1 cellular context compared by ENCODE assay signal in the genomic region with DNA sequence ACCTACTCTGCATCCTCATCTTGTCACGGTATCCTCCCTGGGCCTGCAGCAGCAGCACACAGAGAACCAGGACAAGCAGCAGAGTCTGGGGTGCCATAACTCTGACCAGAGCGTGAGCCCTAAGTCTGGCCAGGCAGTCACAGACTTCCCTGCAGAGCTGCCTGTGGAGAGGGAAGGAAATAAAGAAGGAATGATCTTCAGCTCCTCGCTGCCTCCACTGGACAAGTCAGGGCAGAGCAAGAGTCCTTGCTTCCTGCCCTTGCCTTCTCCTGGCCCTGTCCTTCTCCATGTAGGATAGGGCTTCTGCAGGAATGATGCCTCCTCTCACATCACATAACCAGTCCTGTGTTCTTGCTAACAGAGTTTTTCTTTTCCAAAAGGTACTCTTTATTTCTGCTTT.
TF ChIP-seq lines count a peak whose summit lies in the region.

No MANE protein-coding gene starts in this region.

TF ChIP-seq in K562, 482 proteins besides CTCF, POLR2A, EP300 and RAD21:
- TF ChIP-seq, protein P1, sequence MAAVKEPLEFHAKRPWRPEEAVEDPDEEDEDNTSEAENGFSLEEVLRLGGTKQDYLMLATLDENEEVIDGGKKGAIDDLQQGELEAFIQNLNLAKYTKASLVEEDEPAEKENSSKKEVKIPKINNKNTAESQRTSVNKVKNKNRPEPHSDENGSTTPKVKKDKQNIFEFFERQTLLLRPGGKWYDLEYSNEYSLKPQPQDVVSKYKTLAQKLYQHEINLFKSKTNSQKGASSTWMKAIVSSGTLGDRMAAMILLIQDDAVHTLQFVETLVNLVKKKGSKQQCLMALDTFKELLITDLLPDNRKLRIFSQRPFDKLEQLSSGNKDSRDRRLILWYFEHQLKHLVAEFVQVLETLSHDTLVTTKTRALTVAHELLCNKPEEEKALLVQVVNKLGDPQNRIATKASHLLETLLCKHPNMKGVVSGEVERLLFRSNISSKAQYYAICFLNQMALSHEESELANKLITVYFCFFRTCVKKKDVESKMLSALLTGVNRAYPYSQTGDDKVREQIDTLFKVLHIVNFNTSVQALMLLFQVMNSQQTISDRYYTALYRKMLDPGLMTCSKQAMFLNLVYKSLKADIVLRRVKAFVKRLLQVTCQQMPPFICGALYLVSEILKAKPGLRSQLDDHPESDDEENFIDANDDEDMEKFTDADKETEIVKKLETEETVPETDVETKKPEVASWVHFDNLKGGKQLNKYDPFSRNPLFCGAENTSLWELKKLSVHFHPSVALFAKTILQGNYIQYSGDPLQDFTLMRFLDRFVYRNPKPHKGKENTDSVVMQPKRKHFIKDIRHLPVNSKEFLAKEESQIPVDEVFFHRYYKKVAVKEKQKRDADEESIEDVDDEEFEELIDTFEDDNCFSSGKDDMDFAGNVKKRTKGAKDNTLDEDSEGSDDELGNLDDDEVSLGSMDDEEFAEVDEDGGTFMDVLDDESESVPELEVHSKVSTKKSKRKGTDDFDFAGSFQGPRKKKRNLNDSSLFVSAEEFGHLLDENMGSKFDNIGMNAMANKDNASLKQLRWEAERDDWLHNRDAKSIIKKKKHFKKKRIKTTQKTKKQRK (IDR thresholded peaks at IDR 0.05; ENCODE audit: borderline replicate concordance, low read depth, low read length), result no peak
- TF ChIP-seq ZZZ3 (IDR thresholded peaks at IDR 0.05) (no peak), ZNF324 (CRISPR knock-in tag; IDR thresholded peaks at IDR 0.05) (no peak), TCF7L2 (IDR thresholded peaks at IDR 0.05; ENCODE audit: low read depth, low read length) (no peak), ZNF57 (CRISPR knock-in tag; IDR thresholded peaks at IDR 0.05) (no peak), C11orf30 (IDR thresholded peaks at IDR 0.05; ENCODE audit: low read depth) (no peak), DDX20 (tag; IDR thresholded peaks at IDR 0.05; ENCODE audit: low read depth) (no peak), ZNF143 (CRISPR knock-in tag; IDR thresholded peaks at IDR 0.05) (no peak), ARID2 (IDR thresholded peaks at IDR 0.05) (no peak), NELFE (IDR thresholded peaks at IDR 0.05; ENCODE audit: insufficient read depth, insufficient read length) (no peak)
- TF ChIP-seq, protein P2, sequence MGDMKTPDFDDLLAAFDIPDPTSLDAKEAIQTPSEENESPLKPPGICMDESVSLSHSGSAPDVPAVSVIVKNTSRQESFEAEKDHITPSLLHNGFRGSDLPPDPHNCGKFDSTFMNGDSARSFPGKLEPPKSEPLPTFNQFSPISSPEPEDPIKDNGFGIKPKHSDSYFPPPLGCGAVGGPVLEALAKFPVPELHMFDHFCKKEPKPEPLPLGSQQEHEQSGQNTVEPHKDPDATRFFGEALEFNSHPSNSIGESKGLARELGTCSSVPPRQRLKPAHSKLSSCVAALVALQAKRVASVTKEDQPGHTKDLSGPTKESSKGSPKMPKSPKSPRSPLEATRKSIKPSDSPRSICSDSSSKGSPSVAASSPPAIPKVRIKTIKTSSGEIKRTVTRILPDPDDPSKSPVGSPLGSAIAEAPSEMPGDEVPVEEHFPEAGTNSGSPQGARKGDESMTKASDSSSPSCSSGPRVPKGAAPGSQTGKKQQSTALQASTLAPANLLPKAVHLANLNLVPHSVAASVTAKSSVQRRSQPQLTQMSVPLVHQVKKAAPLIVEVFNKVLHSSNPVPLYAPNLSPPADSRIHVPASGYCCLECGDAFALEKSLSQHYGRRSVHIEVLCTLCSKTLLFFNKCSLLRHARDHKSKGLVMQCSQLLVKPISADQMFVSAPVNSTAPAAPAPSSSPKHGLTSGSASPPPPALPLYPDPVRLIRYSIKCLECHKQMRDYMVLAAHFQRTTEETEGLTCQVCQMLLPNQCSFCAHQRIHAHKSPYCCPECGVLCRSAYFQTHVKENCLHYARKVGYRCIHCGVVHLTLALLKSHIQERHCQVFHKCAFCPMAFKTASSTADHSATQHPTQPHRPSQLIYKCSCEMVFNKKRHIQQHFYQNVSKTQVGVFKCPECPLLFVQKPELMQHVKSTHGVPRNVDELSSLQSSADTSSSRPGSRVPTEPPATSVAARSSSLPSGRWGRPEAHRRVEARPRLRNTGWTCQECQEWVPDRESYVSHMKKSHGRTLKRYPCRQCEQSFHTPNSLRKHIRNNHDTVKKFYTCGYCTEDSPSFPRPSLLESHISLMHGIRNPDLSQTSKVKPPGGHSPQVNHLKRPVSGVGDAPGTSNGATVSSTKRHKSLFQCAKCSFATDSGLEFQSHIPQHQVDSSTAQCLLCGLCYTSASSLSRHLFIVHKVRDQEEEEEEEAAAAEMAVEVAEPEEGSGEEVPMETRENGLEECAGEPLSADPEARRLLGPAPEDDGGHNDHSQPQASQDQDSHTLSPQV (IDR thresholded peaks at IDR 0.05), result no peak
- TF ChIP-seq, protein P3, sequence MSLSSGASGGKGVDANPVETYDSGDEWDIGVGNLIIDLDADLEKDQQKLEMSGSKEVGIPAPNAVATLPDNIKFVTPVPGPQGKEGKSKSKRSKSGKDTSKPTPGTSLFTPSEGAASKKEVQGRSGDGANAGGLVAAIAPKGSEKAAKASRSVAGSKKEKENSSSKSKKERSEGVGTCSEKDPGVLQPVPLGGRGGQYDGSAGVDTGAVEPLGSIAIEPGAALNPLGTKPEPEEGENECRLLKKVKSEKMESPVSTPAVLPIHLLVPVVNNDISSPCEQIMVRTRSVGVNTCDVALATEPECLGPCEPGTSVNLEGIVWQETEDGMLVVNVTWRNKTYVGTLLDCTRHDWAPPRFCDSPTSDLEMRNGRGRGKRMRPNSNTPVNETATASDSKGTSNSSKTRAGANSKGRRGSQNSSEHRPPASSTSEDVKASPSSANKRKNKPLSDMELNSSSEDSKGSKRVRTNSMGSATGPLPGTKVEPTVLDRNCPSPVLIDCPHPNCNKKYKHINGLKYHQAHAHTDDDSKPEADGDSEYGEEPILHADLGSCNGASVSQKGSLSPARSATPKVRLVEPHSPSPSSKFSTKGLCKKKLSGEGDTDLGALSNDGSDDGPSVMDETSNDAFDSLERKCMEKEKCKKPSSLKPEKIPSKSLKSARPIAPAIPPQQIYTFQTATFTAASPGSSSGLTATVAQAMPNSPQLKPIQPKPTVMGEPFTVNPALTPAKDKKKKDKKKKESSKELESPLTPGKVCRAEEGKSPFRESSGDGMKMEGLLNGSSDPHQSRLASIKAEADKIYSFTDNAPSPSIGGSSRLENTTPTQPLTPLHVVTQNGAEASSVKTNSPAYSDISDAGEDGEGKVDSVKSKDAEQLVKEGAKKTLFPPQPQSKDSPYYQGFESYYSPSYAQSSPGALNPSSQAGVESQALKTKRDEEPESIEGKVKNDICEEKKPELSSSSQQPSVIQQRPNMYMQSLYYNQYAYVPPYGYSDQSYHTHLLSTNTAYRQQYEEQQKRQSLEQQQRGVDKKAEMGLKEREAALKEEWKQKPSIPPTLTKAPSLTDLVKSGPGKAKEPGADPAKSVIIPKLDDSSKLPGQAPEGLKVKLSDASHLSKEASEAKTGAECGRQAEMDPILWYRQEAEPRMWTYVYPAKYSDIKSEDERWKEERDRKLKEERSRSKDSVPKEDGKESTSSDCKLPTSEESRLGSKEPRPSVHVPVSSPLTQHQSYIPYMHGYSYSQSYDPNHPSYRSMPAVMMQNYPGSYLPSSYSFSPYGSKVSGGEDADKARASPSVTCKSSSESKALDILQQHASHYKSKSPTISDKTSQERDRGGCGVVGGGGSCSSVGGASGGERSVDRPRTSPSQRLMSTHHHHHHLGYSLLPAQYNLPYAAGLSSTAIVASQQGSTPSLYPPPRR (CRISPR knock-in tag; IDR thresholded peaks at IDR 0.05; ENCODE audit: borderline replicate concordance), result no peak
- TF ChIP-seq, protein P4, sequence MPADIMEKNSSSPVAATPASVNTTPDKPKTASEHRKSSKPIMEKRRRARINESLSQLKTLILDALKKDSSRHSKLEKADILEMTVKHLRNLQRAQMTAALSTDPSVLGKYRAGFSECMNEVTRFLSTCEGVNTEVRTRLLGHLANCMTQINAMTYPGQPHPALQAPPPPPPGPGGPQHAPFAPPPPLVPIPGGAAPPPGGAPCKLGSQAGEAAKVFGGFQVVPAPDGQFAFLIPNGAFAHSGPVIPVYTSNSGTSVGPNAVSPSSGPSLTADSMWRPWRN (IDR thresholded peaks at IDR 0.05; ENCODE audit: low read depth), result no peak
- TF ChIP-seq, protein P5, sequence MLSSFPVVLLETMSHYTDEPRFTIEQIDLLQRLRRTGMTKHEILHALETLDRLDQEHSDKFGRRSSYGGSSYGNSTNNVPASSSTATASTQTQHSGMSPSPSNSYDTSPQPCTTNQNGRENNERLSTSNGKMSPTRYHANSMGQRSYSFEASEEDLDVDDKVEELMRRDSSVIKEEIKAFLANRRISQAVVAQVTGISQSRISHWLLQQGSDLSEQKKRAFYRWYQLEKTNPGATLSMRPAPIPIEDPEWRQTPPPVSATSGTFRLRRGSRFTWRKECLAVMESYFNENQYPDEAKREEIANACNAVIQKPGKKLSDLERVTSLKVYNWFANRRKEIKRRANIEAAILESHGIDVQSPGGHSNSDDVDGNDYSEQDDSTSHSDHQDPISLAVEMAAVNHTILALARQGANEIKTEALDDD (IDR thresholded peaks at IDR 0.05), result no peak
- TF ChIP-seq, protein P6, sequence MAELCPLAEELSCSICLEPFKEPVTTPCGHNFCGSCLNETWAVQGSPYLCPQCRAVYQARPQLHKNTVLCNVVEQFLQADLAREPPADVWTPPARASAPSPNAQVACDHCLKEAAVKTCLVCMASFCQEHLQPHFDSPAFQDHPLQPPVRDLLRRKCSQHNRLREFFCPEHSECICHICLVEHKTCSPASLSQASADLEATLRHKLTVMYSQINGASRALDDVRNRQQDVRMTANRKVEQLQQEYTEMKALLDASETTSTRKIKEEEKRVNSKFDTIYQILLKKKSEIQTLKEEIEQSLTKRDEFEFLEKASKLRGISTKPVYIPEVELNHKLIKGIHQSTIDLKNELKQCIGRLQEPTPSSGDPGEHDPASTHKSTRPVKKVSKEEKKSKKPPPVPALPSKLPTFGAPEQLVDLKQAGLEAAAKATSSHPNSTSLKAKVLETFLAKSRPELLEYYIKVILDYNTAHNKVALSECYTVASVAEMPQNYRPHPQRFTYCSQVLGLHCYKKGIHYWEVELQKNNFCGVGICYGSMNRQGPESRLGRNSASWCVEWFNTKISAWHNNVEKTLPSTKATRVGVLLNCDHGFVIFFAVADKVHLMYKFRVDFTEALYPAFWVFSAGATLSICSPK (IDR thresholded peaks at IDR 0.05; ENCODE audit: borderline replicate concordance), result no peak
- TF ChIP-seq, protein P7, sequence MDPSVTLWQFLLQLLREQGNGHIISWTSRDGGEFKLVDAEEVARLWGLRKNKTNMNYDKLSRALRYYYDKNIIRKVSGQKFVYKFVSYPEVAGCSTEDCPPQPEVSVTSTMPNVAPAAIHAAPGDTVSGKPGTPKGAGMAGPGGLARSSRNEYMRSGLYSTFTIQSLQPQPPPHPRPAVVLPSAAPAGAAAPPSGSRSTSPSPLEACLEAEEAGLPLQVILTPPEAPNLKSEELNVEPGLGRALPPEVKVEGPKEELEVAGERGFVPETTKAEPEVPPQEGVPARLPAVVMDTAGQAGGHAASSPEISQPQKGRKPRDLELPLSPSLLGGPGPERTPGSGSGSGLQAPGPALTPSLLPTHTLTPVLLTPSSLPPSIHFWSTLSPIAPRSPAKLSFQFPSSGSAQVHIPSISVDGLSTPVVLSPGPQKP (CRISPR knock-in tag; IDR thresholded peaks at IDR 0.05), result no peak
